Comparison of ENCODE assay signal across 33 cellular contexts in genomic region chr13:49904729-49905456, GRCh38.
"Had no signal": no experiment of that assay in that cellular context is flagged by ENCODE, and none has a peak within 500 bp of the region (broad histone marks: within the 10 kb centered on the region; RNA-seq: fewer than 3 reads in every experiment).

No MANE protein-coding gene starts in this region.

- H3K4me1 Mint-ChIP-seq: endodermal cell; immature natural killer cell; mesothelial cell of epicardium; naive B cell; stimulated activated naive B cell treated with anti-CD40 and anti-IgM and Interleukin-4, amounts not matched to agents 10 μg/mL and 1 μg/mL and 100 μg/mL, for 72 hours had no signal

- H3K4me1 ChIP-seq: heart left ventricle, pancreas, psoas muscle, sigmoid colon, suprapubic skin, tibial artery had no signal

- H3K36me3 ChIP-seq: brain microvascular endothelial cell, heart left ventricle, pancreas, suprapubic skin, tibial artery, WERI-Rb-1 had no signal

- H3K27me3 ChIP-seq: brain microvascular endothelial cell, heart left ventricle, pancreas, sigmoid colon, suprapubic skin, tibial artery had no signal

- H3K4me3 ChIP-seq: heart left ventricle, pancreas, psoas muscle, sigmoid colon, suprapubic skin, tibial artery had no signal

- H3K4me3 Mint-ChIP-seq: activated naive CD4-positive, alpha-beta T cell treated with anti-CD3 and anti-CD28 coated beads for 36 hours; activated naive CD8-positive, alpha-beta T cell treated with anti-CD3 and anti-CD28 coated beads for 36 hours; activated T-helper 1 cell treated with anti-CD3 and anti-CD28 coated beads, Interleukin-12 subunit alpha, Interleukin-12 subunit beta, Interleukin-2, Interleukin-4 antibody, amounts not matched to agents 30 ng/mL and 10 ng/mL and 1 ng/mL, durations not matched to agents 14 hours and 24 hours and 36 hours; dendritic cell treated with granulocyte-macrophage colony-stimulating factor and Interleukin-4, amounts not matched to agents 40 ng/mL and 50 ng/mL, for 4 days; endodermal cell; immature natural killer cell; mesothelial cell of epicardium; naive B cell; stimulated activated naive B cell treated with anti-CD40 and anti-IgM and Interleukin-4, amounts not matched to agents 10 μg/mL and 1 μg/mL and 100 μg/mL, for 72 hours; T-helper 1 cell treated with Interleukin-12 subunit alpha and Interleukin-12 subunit beta and Interleukin-4 antibody, amounts not matched to agents 30 μg/mL and 1 μg/mL, for 36 hours had no signal

- H3K9me3 Mint-ChIP-seq: activated naive CD4-positive, alpha-beta T cell treated with anti-CD3 and anti-CD28 coated beads for 36 hours; activated naive CD8-positive, alpha-beta T cell treated with anti-CD3 and anti-CD28 coated beads for 36 hours; activated T-helper 1 cell treated with anti-CD3 and anti-CD28 coated beads, Interleukin-12 subunit alpha, Interleukin-12 subunit beta, Interleukin-2, Interleukin-4 antibody, amounts not matched to agents 30 ng/mL and 10 ng/mL and 1 ng/mL, durations not matched to agents 14 hours and 24 hours and 36 hours; dendritic cell treated with granulocyte-macrophage colony-stimulating factor and Interleukin-4, amounts not matched to agents 40 ng/mL and 50 ng/mL, for 4 days; mesothelial cell of epicardium; naive B cell; stimulated activated naive B cell treated with anti-CD40 and anti-IgM and Interleukin-4, amounts not matched to agents 10 μg/mL and 1 μg/mL and 100 μg/mL, for 72 hours; T-helper 1 cell treated with Interleukin-12 subunit alpha and Interleukin-12 subunit beta and Interleukin-4 antibody, amounts not matched to agents 30 μg/mL and 1 μg/mL, for 36 hours had no signal

- H3K27ac ChIP-seq: brain microvascular endothelial cell, heart left ventricle, pancreas, psoas muscle, sigmoid colon, suprapubic skin, tibial artery, WERI-Rb-1 had no signal

- H3K27me3 Mint-ChIP-seq: activated naive CD8-positive, alpha-beta T cell treated with anti-CD3 and anti-CD28 coated beads for 36 hours; naive B cell; stimulated activated naive B cell treated with anti-CD40 and anti-IgM and Interleukin-4, amounts not matched to agents 10 μg/mL and 1 μg/mL and 100 μg/mL, for 72 hours had no signal

- ATAC-seq: activated CD4-positive, CD25-positive, alpha-beta regulatory T cell treated with anti-CD3 and anti-CD28 coated beads, Interleukin-2, amount 50 U/mL, for 24 hours; esophagus mucosa; heart left ventricle; left colon; pancreas; psoas muscle; stimulated activated naive B cell treated with anti-CD40 and anti-IgM and Interleukin-4, amounts not matched to agents 10 μg/mL and 1 μg/mL and 100 μg/mL, for 72 hours had no signal

- H3K27ac Mint-ChIP-seq: activated naive CD4-positive, alpha-beta T cell treated with anti-CD3 and anti-CD28 coated beads for 36 hours; activated naive CD8-positive, alpha-beta T cell treated with anti-CD3 and anti-CD28 coated beads for 36 hours; activated T-helper 1 cell treated with anti-CD3 and anti-CD28 coated beads, Interleukin-12 subunit alpha, Interleukin-12 subunit beta, Interleukin-2, Interleukin-4 antibody, amounts not matched to agents 30 ng/mL and 10 ng/mL and 1 ng/mL, durations not matched to agents 14 hours and 24 hours and 36 hours; dendritic cell treated with granulocyte-macrophage colony-stimulating factor and Interleukin-4, amounts not matched to agents 40 ng/mL and 50 ng/mL, for 4 days; endodermal cell; immature natural killer cell; mesothelial cell of epicardium; stimulated activated naive B cell treated with anti-CD40 and anti-IgM and Interleukin-4, amounts not matched to agents 10 μg/mL and 1 μg/mL and 100 μg/mL, for 72 hours; T-helper 1 cell treated with Interleukin-12 subunit alpha and Interleukin-12 subunit beta and Interleukin-4 antibody, amounts not matched to agents 30 μg/mL and 1 μg/mL, for 36 hours had no signal

- H3K36me3 Mint-ChIP-seq: activated naive CD8-positive, alpha-beta T cell treated with anti-CD3 and anti-CD28 coated beads for 36 hours; immature natural killer cell; mesothelial cell of epicardium; naive B cell; stimulated activated naive B cell treated with anti-CD40 and anti-IgM and Interleukin-4, amounts not matched to agents 10 μg/mL and 1 μg/mL and 100 μg/mL, for 72 hours had no signal

- H3K9me3 ChIP-seq: heart left ventricle, pancreas, psoas muscle, sigmoid colon, suprapubic skin, tibial artery had no signal

- DNase-seq: activated CD4-positive, alpha-beta T cell treated with anti-CD3 and anti-CD28 coated beads, Interleukin-2, amount 50 U/mL, for 1 hour; activated CD8-positive, alpha-beta memory T cell treated with anti-CD3 and anti-CD28 coated beads for 24 hours; activated effector memory CD4-positive, alpha-beta T cell treated with anti-CD3 and anti-CD28 coated beads, Interleukin-2, amount 50 U/mL, for 16 hours; activated naive CD4-positive, alpha-beta T cell treated with anti-CD3 and anti-CD28 coated beads for 36 hours; activated naive CD8-positive, alpha-beta T cell treated with anti-CD3 and anti-CD28 coated beads for 36 hours; amniotic stem cell; brain microvascular endothelial cell; caudate nucleus; endodermal cell; foreskin fibroblast; heart left ventricle; hypothalamus; immature natural killer cell; kidney; left colon; mammary epithelial cell; naive B cell; pancreas; psoas muscle; sigmoid colon; stimulated activated CD4-positive, alpha-beta T cell treated with anti-CD3 and anti-CD28 coated beads, Interleukin-4, amount 100 ng/mL, for 24 hours; stimulated activated CD8-positive, alpha-beta memory T cell treated with anti-CD3 and anti-CD28 coated beads, Interleukin-4, amount 100 ng/mL, for 48 hours; stimulated activated naive B cell treated with anti-CD40 and anti-IgM and Interleukin-4, amounts not matched to agents 10 μg/mL and 1 μg/mL and 100 μg/mL, for 72 hours; T-helper 9 cell; tibial artery; WERI-Rb-1 had no signal
